In the genomic region with DNA sequence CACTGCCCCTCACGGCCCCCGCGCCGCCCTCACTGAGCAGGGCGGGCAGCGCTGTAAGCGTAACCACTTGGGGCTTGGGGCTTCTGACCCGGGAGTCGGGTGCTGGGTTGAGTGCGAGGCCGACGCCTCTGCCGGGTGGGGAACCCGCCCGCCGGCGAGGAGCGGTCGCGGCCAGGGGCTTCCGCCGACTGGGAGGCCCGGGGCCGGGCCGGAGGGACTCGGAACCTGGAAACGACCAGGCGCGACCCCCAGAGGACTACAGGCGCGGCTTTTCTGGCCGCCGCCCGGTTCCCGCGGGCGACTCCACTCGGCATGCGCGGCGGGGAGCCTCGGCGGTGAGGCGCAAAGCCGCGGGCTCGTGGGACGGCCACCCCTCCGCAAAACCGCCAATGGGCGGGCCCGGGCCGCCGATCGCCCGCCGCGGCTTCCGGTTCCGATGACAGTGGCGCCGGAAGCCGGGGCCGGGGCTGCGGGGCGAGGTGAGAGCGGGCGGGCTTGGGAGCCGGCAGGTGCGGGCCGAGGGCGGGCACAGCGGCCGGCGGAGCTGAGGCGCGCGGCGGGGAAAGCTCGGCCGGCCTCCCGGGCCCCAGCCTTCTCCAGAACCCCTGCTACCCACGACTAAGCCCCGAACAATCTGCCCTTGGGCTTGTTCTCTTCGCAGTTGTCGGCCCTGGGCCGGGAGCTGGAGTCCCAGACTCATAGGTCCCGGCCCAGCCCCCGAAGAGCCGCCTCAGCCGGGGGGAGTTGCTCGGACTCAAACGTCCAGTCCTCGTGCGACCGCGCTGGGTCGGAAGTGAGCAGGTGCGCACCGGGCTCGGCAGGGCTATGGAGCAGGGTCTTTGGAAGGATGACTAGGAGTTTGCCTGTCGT, we compare ENCODE assay signal across 8 cellular contexts. TPM values are rescaled to one million over a fixed set of nuclear protein-coding genes. Genes with fewer than 3 reads are reported as not detected.
DNase-seq lines count a peak whose midpoint lies in the region; ATAC-seq lines count a peak whose summit lies in the region.

A gene with protein sequence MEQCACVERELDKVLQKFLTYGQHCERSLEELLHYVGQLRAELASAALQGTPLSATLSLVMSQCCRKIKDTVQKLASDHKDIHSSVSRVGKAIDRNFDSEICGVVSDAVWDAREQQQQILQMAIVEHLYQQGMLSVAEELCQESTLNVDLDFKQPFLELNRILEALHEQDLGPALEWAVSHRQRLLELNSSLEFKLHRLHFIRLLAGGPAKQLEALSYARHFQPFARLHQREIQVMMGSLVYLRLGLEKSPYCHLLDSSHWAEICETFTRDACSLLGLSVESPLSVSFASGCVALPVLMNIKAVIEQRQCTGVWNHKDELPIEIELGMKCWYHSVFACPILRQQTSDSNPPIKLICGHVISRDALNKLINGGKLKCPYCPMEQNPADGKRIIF (plus strand): TSS at position 439 of the 870 bp plus-strand sequence. CDS start 7,106 bp downstream, outside the sequence.

- H3K4me3 Mint-ChIP-seq in CD4-positive, CD25-positive, alpha-beta regulatory T cell, result peak within 1 kb of the TSS; percentile 84 to 94 (median 92)

- H3K36me3 Mint-ChIP-seq in CD4-positive, CD25-positive, alpha-beta regulatory T cell, result peaks cover 21% of the 10 kb centered on the region

- DNase-seq in CD4-positive, CD25-positive, alpha-beta regulatory T cell, result peak; percentile 77 to 93 (median 84)
- DNase-seq in NOMO-1 (lab: John Stamatoyannopoulos, UW; ENCODE audit: unreplicated experiment in 2 of 2) (peak; percentile 73 to 90), lung microvascular endothelial cell (ENCODE audit: low read depth in 2 of 2) (peak; percentile 81 to 89)
- peak; percentile 58 for DNase-seq in effector CD8-positive, alpha-beta T cell (lab: John Stamatoyannopoulos, UW)
- peak; percentile 68 to 75 (median 71) for DNase-seq in stimulated activated CD4-positive, alpha-beta T cell treated with anti-CD3 and anti-CD28 coated beads, TNF-alpha, amount 100 ng/mL, for 4 hours (ENCODE audit: low read depth in 3 of 3)

- peaks cover 10 to 37% (median 22%) of the 10 kb centered on the region in 4 donors for H3K4me1 Mint-ChIP-seq in CD4-positive, CD25-positive, alpha-beta regulatory T cell

- no peaks in the 10 kb centered on the region for H3K27me3 Mint-ChIP-seq in CD4-positive, CD25-positive, alpha-beta regulatory T cell

- no peaks in the 10 kb centered on the region for H3K27me3 ChIP-seq in CD4-positive, CD25-positive, alpha-beta regulatory T cell (ENCODE audit: control insufficient read depth, insufficient read depth, low read length)

- CTCF ChIA-PET in activated CD8-positive, alpha-beta memory T cell treated with anti-CD3 and anti-CD28 coated beads for 36 hours (lab: Charles Lee), result interaction anchor here (1.2 to 3.0 kb wide), 3 partner anchors 8 to 15 kb away, joined by 4 to 17 read pairs (median 6); no protein-coding TSS in a partner anchor

- no peaks in the 10 kb centered on the region for H3K9me3 ChIP-seq in CD4-positive, CD25-positive, alpha-beta regulatory T cell (ENCODE audit: control insufficient read depth in 2 of 2, low read length in 2 of 2)

- peaks cover 15% of the 10 kb centered on the region for H3K4me1 ChIP-seq in CD4-positive, CD25-positive, alpha-beta regulatory T cell (ENCODE audit: control insufficient read depth, insufficient read depth, low read length, poor library complexity, severe bottlenecking)

- peak within 1 kb of the TSS; percentile 84 for H3K27ac ChIP-seq in CD4-positive, CD25-positive, alpha-beta regulatory T cell (ENCODE audit: insufficient read depth, low read length, poor library complexity, severe bottlenecking)

- H3K9me3 Mint-ChIP-seq in CD4-positive, CD25-positive, alpha-beta regulatory T cell, result peaks cover 0 to 3% (median 0%) of the 10 kb centered on the region in 7 donors

- POLR2A ChIA-PET in activated CD8-positive, alpha-beta memory T cell treated with anti-CD3 and anti-CD28 coated beads for 36 hours (lab: Charles Lee), result interaction anchor here (0.8 to 1.1 kb wide), 4 partner anchors 10 to 74 kb away, joined by 3 to 10 read pairs (median 3); partner anchors contain the start of genes HNRNPAB and NHP2

- peak; percentile 89 to 92 for ATAC-seq in CD4-positive, CD25-positive, alpha-beta regulatory T cell (ENCODE audit: low read depth in 2 of 2)
- peak; percentile 86 for ATAC-seq in GM19395 (IDR thresholded peaks at IDR 0.05; ENCODE audit: unreplicated experiment)
- peak; percentile 80 for ATAC-seq in HG03521 (IDR thresholded peaks at IDR 0.05; ENCODE audit: unreplicated experiment)

- H3K4me3 ChIP-seq in CD4-positive, CD25-positive, alpha-beta regulatory T cell (ENCODE audit: low read depth, low read length), result peak within 1 kb of the TSS; percentile 58

- peak within 1 kb of the TSS; percentile 81 to 94 (median 91) for H3K27ac Mint-ChIP-seq in CD4-positive, CD25-positive, alpha-beta regulatory T cell

- H3K36me3 ChIP-seq in CD4-positive, CD25-positive, alpha-beta regulatory T cell (ENCODE audit: control insufficient read depth, insufficient read depth, low read length), result peaks cover 11% of the 10 kb centered on the region

RNA-seq across cellular contexts. Expression of the gene that starts here (rescaled TPM):
- total RNA-seq in CD4-positive, CD25-positive, alpha-beta regulatory T cell, result 22.0 TPM
- polyA plus RNA-seq in CD4-positive, CD25-positive, alpha-beta regulatory T cell, result 10 to 100 TPM; 32.8 to 39.9 (median 35.7) TPM
- 10 to 100 TPM; 28.0 to 28.8 TPM for total RNA-seq in activated CD8-positive, alpha-beta memory T cell treated with anti-CD3 and anti-CD28 coated beads for 36 hours
- total RNA-seq in lung microvascular endothelial cell, result 22.4 and 33.9 TPM in 2 replicates

Comparison
In these comparisons a context has a peak if more than half of its experiments do, and no peak if none do; other contexts are left out.
1. Peak in every context shown above with its lines: DNase-seq, ATAC-seq, H3K4me3 ChIP-seq and H3K27ac ChIP-seq.